ENCODE assay signal across 1 cellular context in the genomic region with DNA sequence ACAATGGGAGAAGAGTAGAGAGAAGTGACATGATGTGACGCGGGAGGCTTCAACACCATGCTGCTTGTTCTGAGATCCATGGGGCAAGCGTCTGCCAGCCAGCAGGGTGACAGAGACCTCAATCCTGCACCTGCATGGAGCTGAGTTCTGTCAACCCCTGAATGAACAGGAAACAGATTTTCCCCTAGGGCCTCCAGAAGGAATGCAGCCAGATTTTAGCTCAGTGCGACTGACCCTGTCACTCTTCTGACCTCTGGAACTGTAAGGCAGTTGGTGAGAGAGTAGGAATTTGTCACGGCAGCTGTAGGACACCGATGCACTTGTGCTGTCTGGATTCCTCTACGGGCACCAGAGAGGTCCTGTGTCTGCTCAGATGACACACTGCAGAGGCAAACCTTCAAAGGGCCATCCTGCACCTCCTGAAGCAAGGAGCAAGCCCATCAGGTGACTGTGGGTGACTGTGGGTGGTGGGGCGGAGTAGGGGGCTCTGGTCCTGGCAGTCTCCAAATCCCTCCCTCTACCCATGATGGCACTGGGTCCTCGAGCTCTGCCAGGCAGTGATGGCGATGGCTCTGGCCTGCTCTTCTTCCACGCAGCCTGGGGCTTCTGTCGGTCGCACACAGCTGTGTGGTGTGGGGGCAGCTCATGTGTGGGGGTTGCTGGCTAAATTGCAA.
TF ChIP-seq lines count a peak whose summit lies in the region.

No MANE protein-coding gene starts in this region.

TF ChIP-seq in GM23338, 12 proteins besides CTCF, POLR2A, EP300 and RAD21 (continued from another document):
- TF ChIP-seq, protein P1, sequence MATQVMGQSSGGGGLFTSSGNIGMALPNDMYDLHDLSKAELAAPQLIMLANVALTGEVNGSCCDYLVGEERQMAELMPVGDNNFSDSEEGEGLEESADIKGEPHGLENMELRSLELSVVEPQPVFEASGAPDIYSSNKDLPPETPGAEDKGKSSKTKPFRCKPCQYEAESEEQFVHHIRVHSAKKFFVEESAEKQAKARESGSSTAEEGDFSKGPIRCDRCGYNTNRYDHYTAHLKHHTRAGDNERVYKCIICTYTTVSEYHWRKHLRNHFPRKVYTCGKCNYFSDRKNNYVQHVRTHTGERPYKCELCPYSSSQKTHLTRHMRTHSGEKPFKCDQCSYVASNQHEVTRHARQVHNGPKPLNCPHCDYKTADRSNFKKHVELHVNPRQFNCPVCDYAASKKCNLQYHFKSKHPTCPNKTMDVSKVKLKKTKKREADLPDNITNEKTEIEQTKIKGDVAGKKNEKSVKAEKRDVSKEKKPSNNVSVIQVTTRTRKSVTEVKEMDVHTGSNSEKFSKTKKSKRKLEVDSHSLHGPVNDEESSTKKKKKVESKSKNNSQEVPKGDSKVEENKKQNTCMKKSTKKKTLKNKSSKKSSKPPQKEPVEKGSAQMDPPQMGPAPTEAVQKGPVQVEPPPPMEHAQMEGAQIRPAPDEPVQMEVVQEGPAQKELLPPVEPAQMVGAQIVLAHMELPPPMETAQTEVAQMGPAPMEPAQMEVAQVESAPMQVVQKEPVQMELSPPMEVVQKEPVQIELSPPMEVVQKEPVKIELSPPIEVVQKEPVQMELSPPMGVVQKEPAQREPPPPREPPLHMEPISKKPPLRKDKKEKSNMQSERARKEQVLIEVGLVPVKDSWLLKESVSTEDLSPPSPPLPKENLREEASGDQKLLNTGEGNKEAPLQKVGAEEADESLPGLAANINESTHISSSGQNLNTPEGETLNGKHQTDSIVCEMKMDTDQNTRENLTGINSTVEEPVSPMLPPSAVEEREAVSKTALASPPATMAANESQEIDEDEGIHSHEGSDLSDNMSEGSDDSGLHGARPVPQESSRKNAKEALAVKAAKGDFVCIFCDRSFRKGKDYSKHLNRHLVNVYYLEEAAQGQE (IDR thresholded peaks at IDR 0.05; ENCODE audit: unreplicated experiment), result no peak
- TF ChIP-seq ZNF114 (CRISPR knock-in tag; IDR thresholded peaks at IDR 0.05), result no peak
- TF ChIP-seq, protein P2, sequence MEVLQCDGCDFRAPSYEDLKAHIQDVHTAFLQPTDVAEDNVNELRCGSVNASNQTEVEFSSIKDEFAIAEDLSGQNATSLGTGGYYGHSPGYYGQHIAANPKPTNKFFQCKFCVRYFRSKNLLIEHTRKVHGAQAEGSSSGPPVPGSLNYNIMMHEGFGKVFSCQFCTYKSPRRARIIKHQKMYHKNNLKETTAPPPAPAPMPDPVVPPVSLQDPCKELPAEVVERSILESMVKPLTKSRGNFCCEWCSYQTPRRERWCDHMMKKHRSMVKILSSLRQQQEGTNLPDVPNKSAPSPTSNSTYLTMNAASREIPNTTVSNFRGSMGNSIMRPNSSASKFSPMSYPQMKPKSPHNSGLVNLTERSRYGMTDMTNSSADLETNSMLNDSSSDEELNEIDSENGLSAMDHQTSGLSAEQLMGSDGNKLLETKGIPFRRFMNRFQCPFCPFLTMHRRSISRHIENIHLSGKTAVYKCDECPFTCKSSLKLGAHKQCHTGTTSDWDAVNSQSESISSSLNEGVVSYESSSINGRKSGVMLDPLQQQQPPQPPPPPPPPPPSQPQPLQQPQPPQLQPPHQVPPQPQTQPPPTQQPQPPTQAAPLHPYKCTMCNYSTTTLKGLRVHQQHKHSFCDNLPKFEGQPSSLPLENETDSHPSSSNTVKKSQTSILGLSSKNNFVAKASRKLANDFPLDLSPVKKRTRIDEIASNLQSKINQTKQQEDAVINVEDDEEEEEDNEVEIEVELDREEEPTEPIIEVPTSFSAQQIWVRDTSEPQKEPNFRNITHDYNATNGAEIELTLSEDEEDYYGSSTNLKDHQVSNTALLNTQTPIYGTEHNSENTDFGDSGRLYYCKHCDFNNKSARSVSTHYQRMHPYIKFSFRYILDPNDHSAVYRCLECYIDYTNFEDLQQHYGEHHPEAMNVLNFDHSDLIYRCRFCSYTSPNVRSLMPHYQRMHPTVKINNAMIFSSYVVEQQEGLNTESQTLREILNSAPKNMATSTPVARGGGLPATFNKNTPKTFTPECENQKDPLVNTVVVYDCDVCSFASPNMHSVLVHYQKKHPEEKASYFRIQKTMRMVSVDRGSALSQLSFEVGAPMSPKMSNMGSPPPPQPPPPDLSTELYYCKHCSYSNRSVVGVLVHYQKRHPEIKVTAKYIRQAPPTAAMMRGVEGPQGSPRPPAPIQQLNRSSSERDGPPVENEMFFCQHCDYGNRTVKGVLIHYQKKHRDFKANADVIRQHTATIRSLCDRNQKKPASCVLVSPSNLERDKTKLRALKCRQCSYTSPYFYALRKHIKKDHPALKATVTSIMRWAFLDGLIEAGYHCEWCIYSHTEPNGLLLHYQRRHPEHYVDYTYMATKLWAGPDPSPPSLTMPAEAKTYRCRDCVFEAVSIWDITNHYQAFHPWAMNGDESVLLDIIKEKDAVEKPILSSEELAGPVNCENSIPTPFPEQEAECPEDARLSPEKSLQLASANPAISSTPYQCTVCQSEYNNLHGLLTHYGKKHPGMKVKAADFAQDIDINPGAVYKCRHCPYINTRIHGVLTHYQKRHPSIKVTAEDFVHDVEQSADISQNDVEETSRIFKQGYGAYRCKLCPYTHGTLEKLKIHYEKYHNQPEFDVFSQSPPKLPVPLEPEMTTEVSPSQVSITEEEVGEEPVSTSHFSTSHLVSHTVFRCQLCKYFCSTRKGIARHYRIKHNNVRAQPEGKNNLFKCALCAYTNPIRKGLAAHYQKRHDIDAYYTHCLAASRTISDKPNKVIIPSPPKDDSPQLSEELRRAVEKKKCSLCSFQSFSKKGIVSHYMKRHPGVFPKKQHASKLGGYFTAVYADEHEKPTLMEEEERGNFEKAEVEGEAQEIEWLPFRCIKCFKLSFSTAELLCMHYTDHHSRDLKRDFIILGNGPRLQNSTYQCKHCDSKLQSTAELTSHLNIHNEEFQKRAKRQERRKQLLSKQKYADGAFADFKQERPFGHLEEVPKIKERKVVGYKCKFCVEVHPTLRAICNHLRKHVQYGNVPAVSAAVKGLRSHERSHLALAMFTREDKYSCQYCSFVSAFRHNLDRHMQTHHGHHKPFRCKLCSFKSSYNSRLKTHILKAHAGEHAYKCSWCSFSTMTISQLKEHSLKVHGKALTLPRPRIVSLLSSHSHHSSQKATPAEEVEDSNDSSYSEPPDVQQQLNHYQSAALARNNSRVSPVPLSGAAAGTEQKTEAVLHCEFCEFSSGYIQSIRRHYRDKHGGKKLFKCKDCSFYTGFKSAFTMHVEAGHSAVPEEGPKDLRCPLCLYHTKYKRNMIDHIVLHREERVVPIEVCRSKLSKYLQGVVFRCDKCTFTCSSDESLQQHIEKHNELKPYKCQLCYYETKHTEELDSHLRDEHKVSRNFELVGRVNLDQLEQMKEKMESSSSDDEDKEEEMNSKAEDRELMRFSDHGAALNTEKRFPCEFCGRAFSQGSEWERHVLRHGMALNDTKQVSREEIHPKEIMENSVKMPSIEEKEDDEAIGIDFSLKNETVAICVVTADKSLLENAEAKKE (CRISPR knock-in tag; IDR thresholded peaks at IDR 0.05), result no peak
- TF ChIP-seq POLR2AphosphoS5 (IDR thresholded peaks at IDR 0.05; ENCODE audit: low read depth), result no peak
- TF ChIP-seq STAT1 (IDR thresholded peaks at IDR 0.05; ENCODE audit: unreplicated experiment), result no peak
